ENCODE assay signal across 16 cellular contexts in the genomic region with DNA sequence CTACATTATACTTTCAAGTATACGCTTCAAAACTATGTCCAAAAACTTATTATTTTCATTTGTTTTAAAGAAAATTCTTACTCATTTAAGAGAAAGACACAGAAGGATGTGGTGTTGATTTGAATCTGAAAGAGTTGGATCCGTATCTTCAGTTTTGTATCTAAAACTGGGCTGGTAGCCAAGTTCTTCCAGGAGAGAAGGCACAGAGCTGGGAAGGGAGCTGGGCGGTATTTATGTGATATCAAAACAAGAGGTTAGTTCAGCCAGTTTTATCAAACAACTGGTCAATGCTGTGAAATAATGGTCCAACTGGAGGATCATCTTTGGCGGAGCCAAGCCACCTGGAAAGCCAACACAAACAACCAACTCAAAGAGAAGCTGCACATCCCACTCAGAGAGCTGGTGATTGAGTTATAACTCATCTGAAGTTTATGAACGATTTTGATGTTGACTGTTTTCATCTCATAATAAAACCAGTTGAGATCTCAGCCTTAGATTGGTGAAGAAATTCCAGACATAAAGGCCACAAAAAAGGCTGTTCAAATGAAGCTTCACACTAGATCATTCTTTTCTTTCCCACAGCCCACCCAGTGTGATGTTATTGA.
"Had no signal": no experiment of that assay in that cellular context is flagged by ENCODE, and none has a peak within 500 bp of the region (broad histone marks: within the 10 kb centered on the region; RNA-seq: fewer than 3 reads in every experiment).

No MANE protein-coding gene starts in this region.

- H3K36me3 ChIP-seq: cardiac muscle cell, gastroesophageal sphincter, heart left ventricle, left ventricle myocardium inferior, tibial nerve had no signal

- ATAC-seq: gastroesophageal sphincter, psoas muscle, right cardiac atrium had no signal

- H3K27me3 ChIP-seq: cardiac muscle cell, dorsolateral prefrontal cortex, gastroesophageal sphincter, heart left ventricle, tibial nerve had no signal

- H3K27ac ChIP-seq: dorsolateral prefrontal cortex, gastroesophageal sphincter, heart left ventricle, left ventricle myocardium inferior, psoas muscle, skin epidermis had no signal

- H3K4me3 ChIP-seq: cardiac muscle cell, dorsolateral prefrontal cortex, gastroesophageal sphincter, heart left ventricle, left ventricle myocardium inferior, psoas muscle, skin epidermis, tibial nerve had no signal

- DNase-seq: activated B cell treated with CpG ODN at 0.5 μM for 24 hours; activated CD4-positive, alpha-beta memory T cell treated with anti-CD3 and anti-CD28 coated beads for 36 hours; activated CD4-positive, alpha-beta T cell treated with anti-CD3 and anti-CD28 coated beads for 4 hours; activated T-cell treated with anti-CD3 and anti-CD28 coated beads for 4 hours; amniotic stem cell; endodermal cell; heart left ventricle; left ventricle myocardium inferior; psoas muscle; right cardiac atrium; T-helper 9 cell had no signal

- H3K4me1 ChIP-seq: gastroesophageal sphincter, psoas muscle had no signal
